In the genomic region with DNA sequence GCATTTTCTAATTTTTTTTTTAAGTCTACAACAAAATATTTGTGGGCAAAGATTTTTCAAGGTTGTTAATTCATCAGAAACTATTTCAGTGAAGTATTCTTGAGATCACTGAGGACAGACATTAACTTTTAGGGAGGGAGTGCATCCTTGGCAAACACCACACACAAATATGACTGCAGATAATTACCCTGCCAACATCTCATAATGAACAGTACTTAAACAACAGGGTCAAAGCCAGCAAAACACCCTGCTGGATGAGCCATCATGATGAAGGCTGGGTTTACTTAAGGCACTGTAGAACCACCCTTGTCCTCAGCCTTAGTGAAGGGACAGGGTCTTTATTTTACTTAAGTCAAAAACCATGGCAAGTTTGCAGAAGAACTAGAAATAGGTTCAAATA, we compare ENCODE assay signal across 21 cellular contexts. TPM values are rescaled to one million over a fixed set of nuclear protein-coding genes. Genes with fewer than 3 reads are reported as not detected.
DNase-seq lines count a peak whose midpoint lies in the region; ATAC-seq and TF ChIP-seq lines count a peak whose summit lies in the region.
"Had no signal": no experiment of that assay in that cellular context is flagged by ENCODE, and none has a peak within 500 bp of the region (broad histone marks: within the 10 kb centered on the region; RNA-seq: fewer than 3 reads in every experiment).

No MANE protein-coding gene starts in this region.

- DNase-seq in NCI-H1417 (lab: John Stamatoyannopoulos, UW) (peak in 2 of 3 experiments; percentile 42 to 80), NCI-H1417 treated with DMSO at 0.1 percent for 48 hours (lab: John Stamatoyannopoulos, UW) (no peak), NCI-H1930 (lab: John Stamatoyannopoulos, UW) (peak; percentile 50 to 55), WTC11 (ENCODE audit: low spot score) (no peak), MG63 (no peak)
- DNase-seq: 8988T; activated CD4-positive, alpha-beta T cell treated with anti-CD3 and anti-CD28 coated beads, Interleukin-2, amount 50 U/mL, for 1 hour; activated CD8-positive, alpha-beta memory T cell treated with anti-CD3 and anti-CD28 coated beads, Interleukin-2, amount 10 ng/mL, durations not matched to agents 7 days and 5 days; AML-193; CD8-positive, alpha-beta T cell; NCI-H187; psoas muscle had no signal

- H3K4me1 Mint-ChIP-seq in WTC11, result peaks cover 31% of the 10 kb centered on the region
- peaks cover 36% of the 10 kb centered on the region for H3K4me1 Mint-ChIP-seq in nephron

- H3K36me3 Mint-ChIP-seq in WTC11, result no peaks in the 10 kb centered on the region
- peaks cover 6% of the 10 kb centered on the region for H3K36me3 Mint-ChIP-seq in nephron (ENCODE audit: low read depth)

- no peaks in the 10 kb centered on the region for H3K9me3 Mint-ChIP-seq in WTC11
- H3K9me3 Mint-ChIP-seq in nephron, result no peaks in the 10 kb centered on the region
- H3K9me3 Mint-ChIP-seq: activated naive CD4-positive, alpha-beta T cell treated with anti-CD3 and anti-CD28 coated beads, Interleukin-2, amount 50 U/mL, for 24 hours; CD8-positive, alpha-beta T cell; central memory CD8-positive, alpha-beta T cell; T-helper 1 cell treated with Interleukin-12 subunit alpha and Interleukin-12 subunit beta and Interleukin-4 antibody, amounts not matched to agents 30 μg/mL and 1 μg/mL, for 36 hours; type B pancreatic cell had no signal

- no peak for ATAC-seq in WTC11
- ATAC-seq in HG03342 (IDR thresholded peaks at IDR 0.05; ENCODE audit: unreplicated experiment), result no peak
- ATAC-seq in HG02884 (IDR thresholded peaks at IDR 0.05; ENCODE audit: unreplicated experiment), result no peak
- ATAC-seq: activated CD8-positive, alpha-beta memory T cell treated with anti-CD3 and anti-CD28 coated beads, Interleukin-2, amount 10 ng/mL, durations not matched to agents 7 days and 5 days; CD8-positive, alpha-beta T cell; K562; psoas muscle had no signal

- no peak overlapping the region for H3K4me3 ChIP-seq in MG63
- H3K4me3 ChIP-seq: K562, psoas muscle, skin epidermis had no signal

- TF ChIP-seq CTCF in WTC11 (IDR thresholded peaks at IDR 0.05) (no peak), nephron (IDR thresholded peaks at IDR 0.05; ENCODE audit: unreplicated experiment in 3 of 3) (no peak)

- H3K27me3 Mint-ChIP-seq in WTC11 (ENCODE audit: low read depth) (no peaks in the 10 kb centered on the region), nephron (ENCODE audit: low read depth) (no peaks in the 10 kb centered on the region)
- H3K27me3 Mint-ChIP-seq: activated CD8-positive, alpha-beta memory T cell treated with anti-CD3 and anti-CD28 coated beads, Interleukin-2, amount 10 ng/mL, durations not matched to agents 7 days and 5 days; activated naive CD4-positive, alpha-beta T cell treated with anti-CD3 and anti-CD28 coated beads, Interleukin-2, amount 50 U/mL, for 24 hours; central memory CD8-positive, alpha-beta T cell; type B pancreatic cell had no signal

- no peak overlapping the region for H3K4me3 Mint-ChIP-seq in WTC11
- H3K4me3 Mint-ChIP-seq in nephron, result peak overlapping the region in 1 of 3 experiments; percentile 40
- H3K4me3 Mint-ChIP-seq: activated CD8-positive, alpha-beta memory T cell treated with anti-CD3 and anti-CD28 coated beads, Interleukin-2, amount 10 ng/mL, durations not matched to agents 7 days and 5 days; activated naive CD4-positive, alpha-beta T cell treated with anti-CD3 and anti-CD28 coated beads, Interleukin-2, amount 50 U/mL, for 24 hours; CD8-positive, alpha-beta T cell; central memory CD8-positive, alpha-beta T cell; T-helper 1 cell treated with Interleukin-12 subunit alpha and Interleukin-12 subunit beta and Interleukin-4 antibody, amounts not matched to agents 30 μg/mL and 1 μg/mL, for 36 hours; type B pancreatic cell had no signal

- POLR2A ChIA-PET in WTC11 (lab: Charles Lee), result no interaction called here

- no peaks in the 10 kb centered on the region for H3K27me3 ChIP-seq in MG63

- H3K9me3 ChIP-seq in MG63, result no peaks in the 10 kb centered on the region
- H3K9me3 ChIP-seq: psoas muscle had no signal

- H3K27ac Mint-ChIP-seq in WTC11, result 0 out of 2 replicates have a peak overlapping the region, but pooled peaks have one; percentile 9
- peak overlapping the region; percentile 71 to 86 (median 86) for H3K27ac Mint-ChIP-seq in nephron
- H3K27ac Mint-ChIP-seq: activated CD8-positive, alpha-beta memory T cell treated with anti-CD3 and anti-CD28 coated beads, Interleukin-2, amount 10 ng/mL, durations not matched to agents 7 days and 5 days; activated naive CD4-positive, alpha-beta T cell treated with anti-CD3 and anti-CD28 coated beads, Interleukin-2, amount 50 U/mL, for 24 hours; CD8-positive, alpha-beta T cell; T-helper 1 cell treated with Interleukin-12 subunit alpha and Interleukin-12 subunit beta and Interleukin-4 antibody, amounts not matched to agents 30 μg/mL and 1 μg/mL, for 36 hours; type B pancreatic cell had no signal

- CTCF ChIA-PET in WTC11 (lab: Charles Lee), result interaction anchor here (1.3 to 2.1 kb wide), 2 partner anchors 20 to 170 kb away, joined by 6 to 8 read pairs; no protein-coding TSS in a partner anchor

- H3K36me3 ChIP-seq in MG63, result no peaks in the 10 kb centered on the region

TF ChIP-seq in WTC11, 78 proteins besides CTCF, POLR2A, EP300 and RAD21 (continues in another document):
- TF ChIP-seq SMAD3 (CRISPR knock-in tag; IDR thresholded peaks at IDR 0.05; ENCODE audit: borderline replicate concordance) (no peak), MYBL2 (CRISPR knock-in tag; IDR thresholded peaks at IDR 0.05) (no peak), MXD4 (CRISPR knock-in tag; IDR thresholded peaks at IDR 0.05; ENCODE audit: borderline replicate concordance) (no peak), IRF2 (CRISPR knock-in tag; IDR thresholded peaks at IDR 0.05; ENCODE audit: borderline replicate concordance, low read depth) (no peak), JAZF1 (CRISPR knock-in tag; IDR thresholded peaks at IDR 0.05) (no peak), NFE2L1 (CRISPR knock-in tag; IDR thresholded peaks at IDR 0.05) (no peak), TEAD1 (CRISPR knock-in tag; IDR thresholded peaks at IDR 0.05) (no peak), TP53 (CRISPR knock-in tag; IDR thresholded peaks at IDR 0.05) (no peak)
- TF ChIP-seq, protein P1, sequence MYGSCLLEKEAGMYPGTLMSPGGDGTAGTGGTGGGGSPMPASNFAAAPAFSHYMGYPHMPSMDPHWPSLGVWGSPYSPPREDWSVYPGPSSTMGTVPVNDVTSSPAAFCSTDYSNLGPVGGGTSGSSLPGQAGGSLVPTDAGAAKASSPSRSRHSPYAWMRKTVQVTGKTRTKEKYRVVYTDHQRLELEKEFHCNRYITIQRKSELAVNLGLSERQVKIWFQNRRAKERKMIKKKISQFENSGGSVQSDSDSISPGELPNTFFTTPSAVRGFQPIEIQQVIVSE (CRISPR knock-in tag; IDR thresholded peaks at IDR 0.05; ENCODE audit: borderline replicate concordance), result no peak
- TF ChIP-seq, protein P2, sequence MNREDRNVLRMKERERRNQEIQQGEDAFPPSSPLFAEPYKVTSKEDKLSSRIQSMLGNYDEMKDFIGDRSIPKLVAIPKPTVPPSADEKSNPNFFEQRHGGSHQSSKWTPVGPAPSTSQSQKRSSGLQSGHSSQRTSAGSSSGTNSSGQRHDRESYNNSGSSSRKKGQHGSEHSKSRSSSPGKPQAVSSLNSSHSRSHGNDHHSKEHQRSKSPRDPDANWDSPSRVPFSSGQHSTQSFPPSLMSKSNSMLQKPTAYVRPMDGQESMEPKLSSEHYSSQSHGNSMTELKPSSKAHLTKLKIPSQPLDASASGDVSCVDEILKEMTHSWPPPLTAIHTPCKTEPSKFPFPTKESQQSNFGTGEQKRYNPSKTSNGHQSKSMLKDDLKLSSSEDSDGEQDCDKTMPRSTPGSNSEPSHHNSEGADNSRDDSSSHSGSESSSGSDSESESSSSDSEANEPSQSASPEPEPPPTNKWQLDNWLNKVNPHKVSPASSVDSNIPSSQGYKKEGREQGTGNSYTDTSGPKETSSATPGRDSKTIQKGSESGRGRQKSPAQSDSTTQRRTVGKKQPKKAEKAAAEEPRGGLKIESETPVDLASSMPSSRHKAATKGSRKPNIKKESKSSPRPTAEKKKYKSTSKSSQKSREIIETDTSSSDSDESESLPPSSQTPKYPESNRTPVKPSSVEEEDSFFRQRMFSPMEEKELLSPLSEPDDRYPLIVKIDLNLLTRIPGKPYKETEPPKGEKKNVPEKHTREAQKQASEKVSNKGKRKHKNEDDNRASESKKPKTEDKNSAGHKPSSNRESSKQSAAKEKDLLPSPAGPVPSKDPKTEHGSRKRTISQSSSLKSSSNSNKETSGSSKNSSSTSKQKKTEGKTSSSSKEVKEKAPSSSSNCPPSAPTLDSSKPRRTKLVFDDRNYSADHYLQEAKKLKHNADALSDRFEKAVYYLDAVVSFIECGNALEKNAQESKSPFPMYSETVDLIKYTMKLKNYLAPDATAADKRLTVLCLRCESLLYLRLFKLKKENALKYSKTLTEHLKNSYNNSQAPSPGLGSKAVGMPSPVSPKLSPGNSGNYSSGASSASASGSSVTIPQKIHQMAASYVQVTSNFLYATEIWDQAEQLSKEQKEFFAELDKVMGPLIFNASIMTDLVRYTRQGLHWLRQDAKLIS (CRISPR knock-in tag; IDR thresholded peaks at IDR 0.05; ENCODE audit: borderline replicate concordance), result no peak
- TF ChIP-seq, protein P3, sequence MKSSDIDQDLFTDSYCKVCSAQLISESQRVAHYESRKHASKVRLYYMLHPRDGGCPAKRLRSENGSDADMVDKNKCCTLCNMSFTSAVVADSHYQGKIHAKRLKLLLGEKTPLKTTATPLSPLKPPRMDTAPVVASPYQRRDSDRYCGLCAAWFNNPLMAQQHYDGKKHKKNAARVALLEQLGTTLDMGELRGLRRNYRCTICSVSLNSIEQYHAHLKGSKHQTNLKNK (CRISPR knock-in tag; IDR thresholded peaks at IDR 0.05), result no peak

RNA-seq across cellular contexts. Expression of a gene that starts 28.4 kb away (rescaled TPM):
- 10.4 to 12.4 TPM (median 10.6 TPM) in 3 replicates for total RNA-seq in WTC11 (2021)
- total RNA-seq in MG63 (2014; rRNA removed; shearing (Covaris generic); ENCODE audit: low replicate concordance), result 2.3 and 7.9 TPM in 2 replicates

Comparison
In these comparisons a context has a peak if more than half of its experiments do, and no peak if none do; other contexts are left out.
1. DNase-seq: peak in NCI-H1417 (2 of 3) and NCI-H1930 (2 of 2); none in NCI-H1417 treated with DMSO at 0.1 percent for 48 hours (single experiment), WTC11 (single experiment) and MG63 (single experiment).